In genomic region chr14:58331111-58331510, GRCh38 we compare ENCODE assay signal across 1 cellular context.
TF ChIP-seq lines count a peak whose summit lies in the region.

No MANE protein-coding gene starts in this region.

TF ChIP-seq in K562, 482 proteins besides CTCF, POLR2A, EP300 and RAD21 (continued from another document):
- TF ChIP-seq, protein P1, sequence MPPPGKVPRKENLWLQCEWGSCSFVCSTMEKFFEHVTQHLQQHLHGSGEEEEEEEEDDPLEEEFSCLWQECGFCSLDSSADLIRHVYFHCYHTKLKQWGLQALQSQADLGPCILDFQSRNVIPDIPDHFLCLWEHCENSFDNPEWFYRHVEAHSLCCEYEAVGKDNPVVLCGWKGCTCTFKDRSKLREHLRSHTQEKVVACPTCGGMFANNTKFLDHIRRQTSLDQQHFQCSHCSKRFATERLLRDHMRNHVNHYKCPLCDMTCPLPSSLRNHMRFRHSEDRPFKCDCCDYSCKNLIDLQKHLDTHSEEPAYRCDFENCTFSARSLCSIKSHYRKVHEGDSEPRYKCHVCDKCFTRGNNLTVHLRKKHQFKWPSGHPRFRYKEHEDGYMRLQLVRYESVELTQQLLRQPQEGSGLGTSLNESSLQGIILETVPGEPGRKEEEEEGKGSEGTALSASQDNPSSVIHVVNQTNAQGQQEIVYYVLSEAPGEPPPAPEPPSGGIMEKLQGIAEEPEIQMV (tag; conservative IDR thresholded peaks at IDR 0.05; ENCODE audit: low read depth): no peak
- TF ChIP-seq NRF1 (conservative IDR thresholded peaks at IDR 0.05 in 1 of 2, IDR thresholded peaks at IDR 0.05 in 1 of 2) (peak in 1 of 2 experiments; percentile 31; a peak in 2 of 4 replicates), CBFA2T3 (IDR thresholded peaks at IDR 0.05) (no peak), ZNF224 (CRISPR knock-in tag; IDR thresholded peaks at IDR 0.05) (no peak), MXI1 (IDR thresholded peaks at IDR 0.05; ENCODE audit: low read depth, low read length) (peak; percentile 68; the same call in 1 of the 2 replicates), MAFK (IDR thresholded peaks at IDR 0.05; ENCODE audit: low read length) (no peak), PTRF (tag; IDR thresholded peaks at IDR 0.05) (no peak), ADNP (tag; IDR thresholded peaks at IDR 0.05) (no peak), TAF1 (IDR thresholded peaks at IDR 0.05; ENCODE audit: control insufficient read depth, extremely low read depth, insufficient read depth, low read length, severe bottlenecking) (no peak), GTF2F1 (IDR thresholded peaks at IDR 0.05; ENCODE audit: low read depth, low read length) (no peak), PHB (CRISPR knock-in tag; IDR thresholded peaks at IDR 0.05) (no peak), ZNF699 (CRISPR knock-in tag; IDR thresholded peaks at IDR 0.05; ENCODE audit: insufficient replicate concordance) (no peak), ZNF277 (CRISPR knock-in tag; IDR thresholded peaks at IDR 0.05; ENCODE audit: borderline replicate concordance) (no peak), SMAD1 (IDR thresholded peaks at IDR 0.05; ENCODE audit: low read depth, low read length, partially characterized antibody) (peak; percentile 82), ZNF75A (CRISPR knock-in tag; IDR thresholded peaks at IDR 0.05) (no peak), ZFP1 (CRISPR knock-in tag; IDR thresholded peaks at IDR 0.05) (no peak), MAFF (IDR thresholded peaks at IDR 0.05; ENCODE audit: low read length) (no peak)
- TF ChIP-seq, protein P2, sequence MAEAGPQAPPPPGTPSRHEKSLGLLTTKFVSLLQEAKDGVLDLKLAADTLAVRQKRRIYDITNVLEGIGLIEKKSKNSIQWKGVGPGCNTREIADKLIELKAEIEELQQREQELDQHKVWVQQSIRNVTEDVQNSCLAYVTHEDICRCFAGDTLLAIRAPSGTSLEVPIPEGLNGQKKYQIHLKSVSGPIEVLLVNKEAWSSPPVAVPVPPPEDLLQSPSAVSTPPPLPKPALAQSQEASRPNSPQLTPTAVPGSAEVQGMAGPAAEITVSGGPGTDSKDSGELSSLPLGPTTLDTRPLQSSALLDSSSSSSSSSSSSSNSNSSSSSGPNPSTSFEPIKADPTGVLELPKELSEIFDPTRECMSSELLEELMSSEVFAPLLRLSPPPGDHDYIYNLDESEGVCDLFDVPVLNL (CRISPR knock-in tag; IDR thresholded peaks at IDR 0.05; ENCODE audit: low read depth): no peak
